In genomic region chr21:42782723-42783247, GRCh38 we compare ENCODE assay signal across 15 cellular contexts.
DNase-seq lines count a peak whose midpoint lies in the region; ATAC-seq and TF ChIP-seq lines count a peak whose summit lies in the region.
"Had no signal": no experiment of that assay in that cellular context is flagged by ENCODE, and none has a peak within 500 bp of the region (broad histone marks: within the 10 kb centered on the region; RNA-seq: fewer than 3 reads in every experiment).

No MANE protein-coding gene starts in this region.

- H3K27me3 Mint-ChIP-seq in activated naive CD4-positive, alpha-beta T cell treated with anti-CD3 and anti-CD28 coated beads, Interleukin-2, amount 50 U/mL, for 24 hours: no peaks in the 10 kb centered on the region
- peaks cover 27% of the 10 kb centered on the region for H3K27me3 Mint-ChIP-seq in stimulated activated naive CD8-positive, alpha-beta T cell treated with anti-CD3 and anti-CD28 coated beads, Interleukin-15, amount 100 ng/mL, for 72 hours

- H3K9me3 Mint-ChIP-seq in activated naive CD4-positive, alpha-beta T cell treated with anti-CD3 and anti-CD28 coated beads, Interleukin-2, amount 50 U/mL, for 24 hours: no peaks in the 10 kb centered on the region
- peaks cover 0 to 7% of the 10 kb centered on the region in 2 donors for H3K9me3 Mint-ChIP-seq in stimulated activated naive CD8-positive, alpha-beta T cell treated with anti-CD3 and anti-CD28 coated beads, Interleukin-15, amount 100 ng/mL, for 72 hours

- H3K4me1 Mint-ChIP-seq in activated naive CD4-positive, alpha-beta T cell treated with anti-CD3 and anti-CD28 coated beads, Interleukin-2, amount 50 U/mL, for 24 hours: peaks cover 52% of the 10 kb centered on the region
- H3K4me1 Mint-ChIP-seq in stimulated activated naive CD8-positive, alpha-beta T cell treated with anti-CD3 and anti-CD28 coated beads, Interleukin-15, amount 100 ng/mL, for 72 hours: peaks cover 54% of the 10 kb centered on the region

- no peak for TF ChIP-seq CTCF in VCaP (conservative IDR thresholded peaks at IDR 0.05)

- H3K36me3 Mint-ChIP-seq in activated naive CD4-positive, alpha-beta T cell treated with anti-CD3 and anti-CD28 coated beads, Interleukin-2, amount 50 U/mL, for 24 hours: no peaks in the 10 kb centered on the region

- H3K27ac Mint-ChIP-seq in activated naive CD4-positive, alpha-beta T cell treated with anti-CD3 and anti-CD28 coated beads, Interleukin-2, amount 50 U/mL, for 24 hours: peak overlapping the region; percentile 100
- H3K27ac Mint-ChIP-seq in stimulated activated naive CD8-positive, alpha-beta T cell treated with anti-CD3 and anti-CD28 coated beads, Interleukin-15, amount 100 ng/mL, for 72 hours: peak overlapping the region; percentile 76 to 87

- no peak for DNase-seq in activated naive CD4-positive, alpha-beta T cell (lab: John Stamatoyannopoulos, UW)
- peak; percentile 48 for DNase-seq in islet precursor cell
- no peak for DNase-seq in stimulated activated naive CD8-positive, alpha-beta T cell treated with anti-CD3 and anti-CD28 coated beads, Interleukin-15, amount 100 ng/mL, for 72 hours
- DNase-seq in NCI-H524 treated with DMSO at 0.1 percent for 48 hours (lab: John Stamatoyannopoulos, UW): no peak
- no peak for DNase-seq in central memory CD4-positive, alpha-beta T cell
- DNase-seq: dermis blood vessel endothelial cell; GDM1; hypothalamus; NCI-H2081; stimulated activated CD4-positive, alpha-beta T cell treated with anti-CD3 and anti-CD28 coated beads, Interleukin-2, amount 100 ng/mL, for 24 hours; transverse colon had no signal

- ATAC-seq in stimulated activated naive CD8-positive, alpha-beta T cell treated with anti-CD3 and anti-CD28 coated beads, Interleukin-15, amount 100 ng/mL, for 72 hours: no peak
- no peak for ATAC-seq in HG03097 (IDR thresholded peaks at IDR 0.05; ENCODE audit: low FRiP score, unreplicated experiment)

- peak overlapping the region; percentile 23 for H3K4me3 Mint-ChIP-seq in activated naive CD4-positive, alpha-beta T cell treated with anti-CD3 and anti-CD28 coated beads, Interleukin-2, amount 50 U/mL, for 24 hours
- peak overlapping the region in 1 of 2 donors; percentile 19 for H3K4me3 Mint-ChIP-seq in stimulated activated naive CD8-positive, alpha-beta T cell treated with anti-CD3 and anti-CD28 coated beads, Interleukin-15, amount 100 ng/mL, for 72 hours

- H3K27ac ChIP-seq in VCaP: peak overlapping the region; percentile 73
- H3K27ac ChIP-seq: ascending aorta had no signal
